8 cellular contexts compared by ENCODE assay signal in genomic region chr22:46036558-46037408, GRCh38. TPM values are rescaled to one million over a fixed set of nuclear protein-coding genes. Genes with fewer than 3 reads are reported as not detected.
DNase-seq lines count a peak whose midpoint lies in the region; ATAC-seq and TF ChIP-seq lines count a peak whose summit lies in the region.

No MANE protein-coding gene starts in this region.

- peak overlapping the region; percentile 91 for H3K27ac Mint-ChIP-seq in T-helper 2 cell treated with Interferon-gamma antibody and Interleukin-4, amounts not matched to agents 5 μg/mL and 100 μg/mL, for 36 hours
- peak overlapping the region; percentile 90 for H3K27ac Mint-ChIP-seq in central memory CD8-positive, alpha-beta T cell (ENCODE audit: low read depth)

- H3K4me1 Mint-ChIP-seq in T-helper 2 cell treated with Interferon-gamma antibody and Interleukin-4, amounts not matched to agents 5 μg/mL and 100 μg/mL, for 36 hours (ENCODE audit: low read depth), result peaks cover 18% of the 10 kb centered on the region
- peaks cover 5% of the 10 kb centered on the region for H3K4me1 Mint-ChIP-seq in central memory CD8-positive, alpha-beta T cell

- peaks cover 12% of the 10 kb centered on the region for H3K79me2 ChIP-seq in DND-41 (ENCODE audit: insufficient read depth, low read length)

- H3K27me3 ChIP-seq in DND-41 (ENCODE audit: insufficient read depth, low read length, poor library complexity), result no peaks in the 10 kb centered on the region
- no peaks in the 10 kb centered on the region for H3K27me3 ChIP-seq in lower lobe of right lung (ENCODE audit: low read depth)
- H3K27me3 ChIP-seq in stomach smooth muscle (ENCODE audit: control insufficient read depth in 1 of 2, insufficient read depth in 2 of 2, low read length in 2 of 2), result no peaks in the 10 kb centered on the region

- peak overlapping the region; percentile 99 for H3K4me2 ChIP-seq in DND-41 (ENCODE audit: insufficient read depth, low read length)

- H3K9me3 ChIP-seq in DND-41 (ENCODE audit: insufficient read depth, low read length, severe bottlenecking), result no peaks in the 10 kb centered on the region
- no peaks in the 10 kb centered on the region for H3K9me3 ChIP-seq in lower lobe of right lung
- no peaks in the 10 kb centered on the region for H3K9me3 ChIP-seq in stomach smooth muscle (ENCODE audit: control insufficient read depth in 2 of 2, low read length in 2 of 2)

- H3K27me3 Mint-ChIP-seq in T-helper 2 cell treated with Interferon-gamma antibody and Interleukin-4, amounts not matched to agents 5 μg/mL and 100 μg/mL, for 36 hours (ENCODE audit: low read depth), result peaks cover 3% of the 10 kb centered on the region
- H3K27me3 Mint-ChIP-seq in central memory CD8-positive, alpha-beta T cell, result no peaks in the 10 kb centered on the region

- DNase-seq in DND-41 (peak; percentile 48), HT1080 (ENCODE audit: low read depth) (peak; percentile 69), lower lobe of right lung (no peak)
- peak; percentile 34 for DNase-seq in T-helper 2 cell treated with Interferon-gamma antibody and Interleukin-4, amounts not matched to agents 5 μg/mL and 100 μg/mL, for 36 hours (ENCODE audit: low spot score)
- DNase-seq in central memory CD8-positive, alpha-beta T cell (ENCODE audit: low spot score in 2 of 2), result peak in 1 of 2 donors; percentile 44

- 0 out of 3 replicates have a peak, but pooled peaks have one; percentile 10 for ATAC-seq in DND-41 (ENCODE audit: insufficient read depth, low read depth)
- peak; percentile 40 for ATAC-seq in central memory CD8-positive, alpha-beta T cell (replicated peaks; ENCODE audit: extremely low read depth, poor library complexity, severe bottlenecking)
- ATAC-seq in lower lobe of right lung, result no peak
- no peak for ATAC-seq in HG03095 (IDR thresholded peaks at IDR 0.05; ENCODE audit: unreplicated experiment)
- no peak for ATAC-seq in HG03354 (IDR thresholded peaks at IDR 0.05; ENCODE audit: poor library complexity, severe bottlenecking, unreplicated experiment)

- peak overlapping the region; percentile 91 for H3K27ac ChIP-seq in DND-41 (ENCODE audit: low read length)
- H3K27ac ChIP-seq in lower lobe of right lung, result peak overlapping the region; percentile 95
- peak overlapping the region; percentile 88 for H3K27ac ChIP-seq in stomach smooth muscle (ENCODE audit: low read length)

- H3K36me3 ChIP-seq in DND-41 (ENCODE audit: insufficient read depth, low read length) (peaks cover 3% of the 10 kb centered on the region; the same call in 1 of the 2 replicates), lower lobe of right lung (no peaks in the 10 kb centered on the region), stomach smooth muscle (ENCODE audit: control insufficient read depth in 2 of 2, insufficient read depth in 2 of 2, low read length in 2 of 2) (no peaks in the 10 kb centered on the region)

- TF ChIP-seq CTCF in DND-41 (IDR thresholded peaks at IDR 0.05; ENCODE audit: borderline replicate concordance, extremely low read depth, low read length, poor library complexity, severe bottlenecking) (peak; percentile 37), lower lobe of right lung (IDR thresholded peaks at IDR 0.05) (no peak)

- H3K9me3 Mint-ChIP-seq in T-helper 2 cell treated with Interferon-gamma antibody and Interleukin-4, amounts not matched to agents 5 μg/mL and 100 μg/mL, for 36 hours, result no peaks in the 10 kb centered on the region
- H3K9me3 Mint-ChIP-seq in central memory CD8-positive, alpha-beta T cell, result no peaks in the 10 kb centered on the region

- no peaks in the 10 kb centered on the region for H4K20me1 ChIP-seq in DND-41 (ENCODE audit: insufficient read depth, low read length)

- no peaks in the 10 kb centered on the region for H3K36me3 Mint-ChIP-seq in T-helper 2 cell treated with Interferon-gamma antibody and Interleukin-4, amounts not matched to agents 5 μg/mL and 100 μg/mL, for 36 hours (ENCODE audit: low read depth)
- H3K36me3 Mint-ChIP-seq in central memory CD8-positive, alpha-beta T cell (ENCODE audit: insufficient read depth), result peaks cover 8% of the 10 kb centered on the region

- H3K4me3 ChIP-seq in DND-41 (ENCODE audit: low read depth in 1 of 2, low read length in 2 of 2) (peak overlapping the region; percentile 69 to 95), lower lobe of right lung (peak overlapping the region; percentile 68), stomach smooth muscle (ENCODE audit: low read length in 2 of 2) (peak overlapping the region; percentile 66 to 94)

- peak overlapping the region; percentile 82 for H3K4me3 Mint-ChIP-seq in T-helper 2 cell treated with Interferon-gamma antibody and Interleukin-4, amounts not matched to agents 5 μg/mL and 100 μg/mL, for 36 hours
- H3K4me3 Mint-ChIP-seq in central memory CD8-positive, alpha-beta T cell, result peak overlapping the region; percentile 78

- intact Hi-C loops in lower lobe of right lung (cut with DNase I), result no loop called here

- peak overlapping the region; percentile 70 for H2AFZ ChIP-seq in DND-41 (ENCODE audit: low read depth, low read length)

- peaks cover 20% of the 10 kb centered on the region for H3K4me1 ChIP-seq in DND-41 (ENCODE audit: insufficient read depth, low read length)
- peaks cover 20% of the 10 kb centered on the region for H3K4me1 ChIP-seq in lower lobe of right lung
- peaks cover 20% of the 10 kb centered on the region for H3K4me1 ChIP-seq in stomach smooth muscle (ENCODE audit: control insufficient read depth, insufficient read depth, low read length)

- peak overlapping the region; percentile 93 for H3K9ac ChIP-seq in DND-41 (ENCODE audit: low read depth, low read length)
- peak overlapping the region; percentile 91 to 94 for H3K9ac ChIP-seq in stomach smooth muscle (ENCODE audit: low read length in 2 of 2)

RNA-seq across cellular contexts. Expression of gene WNT7B, which starts 59.8 kb away (rescaled TPM):
- total RNA-seq in HT1080 (2014; rRNA removed; shearing (Covaris generic)), result 15.0 and 18.9 TPM in 2 replicates
- polyA plus RNA-seq in HT1080 (2015; cell fraction: cytosol; rRNA removed), result 22.0 and 24.5 TPM in 2 replicates
- 9.9 and 12.5 TPM in 2 replicates for polyA plus RNA-seq in HT1080 (2015; cell fraction: nucleus; rRNA removed)
- 6.3 TPM for total RNA-seq in lower lobe of right lung

Comparison
In these comparisons a context has a peak if more than half of its experiments do, and no peak if none do; other contexts are left out.
1. ATAC-seq: peak in DND-41 (single experiment) and central memory CD8-positive, alpha-beta T cell (single experiment); none in lower lobe of right lung (0 of 2), HG03095 (single experiment) and HG03354 (single experiment).
2. Peak in every context shown above with its lines, with median percentiles within 50 percentile points of each other: H3K27ac ChIP-seq and H3K4me3 ChIP-seq.